8 cellular contexts compared by ENCODE assay signal in the genomic region with DNA sequence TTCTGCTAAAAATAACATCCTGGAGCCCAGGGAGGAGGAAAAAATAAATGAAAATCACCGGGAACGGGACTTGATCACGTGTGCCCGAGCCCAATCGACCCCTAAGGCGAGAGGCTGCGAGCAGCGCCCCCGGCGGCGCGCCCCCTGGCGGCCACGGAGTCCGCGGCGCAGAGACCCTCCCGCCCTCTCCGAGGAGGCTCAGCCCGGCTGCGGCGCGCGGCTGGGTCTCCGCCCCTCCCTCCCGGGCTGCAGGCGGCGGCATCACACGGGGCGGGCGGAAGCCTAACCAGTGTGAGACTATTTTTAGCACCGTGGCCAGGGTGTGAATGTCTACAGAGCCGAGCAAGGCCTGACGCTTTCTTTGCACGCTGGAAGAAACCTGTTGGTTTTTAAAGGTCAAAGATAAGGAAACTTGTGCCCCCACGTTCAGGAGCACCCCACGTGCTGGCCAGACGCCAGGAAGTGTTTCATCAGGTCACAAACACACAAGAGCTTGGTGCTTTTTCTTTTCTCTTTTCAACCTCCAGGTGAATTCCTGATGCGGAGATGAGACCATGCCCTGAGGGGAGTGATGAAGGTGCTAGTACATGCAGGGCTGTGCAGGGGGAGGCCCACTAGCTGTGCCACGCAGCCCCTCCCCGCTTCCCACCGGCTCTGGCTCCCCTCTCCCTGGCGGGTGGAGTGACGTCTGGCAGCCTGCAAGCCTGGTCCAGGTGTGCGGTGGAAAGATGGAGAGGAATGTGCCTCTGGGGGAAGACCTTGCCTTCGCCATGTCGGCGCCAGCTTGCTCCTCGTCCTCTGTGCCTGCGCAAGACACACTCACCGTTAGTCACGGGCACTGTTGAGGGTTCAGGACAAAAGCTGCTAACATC. TPM values are rescaled to one million over a fixed set of nuclear protein-coding genes. Genes with fewer than 3 reads are reported as not detected.
DNase-seq lines count a peak whose midpoint lies in the region; ATAC-seq and TF ChIP-seq lines count a peak whose summit lies in the region.

No MANE protein-coding gene starts in this region.

- no peak for TF ChIP-seq POLR2A in prostate gland (IDR thresholded peaks at IDR 0.05)

- H3K4me1 ChIP-seq in adipocyte (ENCODE audit: control insufficient read depth, insufficient read depth, low read length) (peaks cover 4% of the 10 kb centered on the region), heart right ventricle (peaks cover 6 to 38% (median 14%) of the 10 kb centered on the region in 9 donors), prostate gland (replicated peaks) (peaks cover 4% of the 10 kb centered on the region)

- H3K9me3 ChIP-seq in adipocyte (ENCODE audit: control insufficient read depth, low read length) = no peaks in the 10 kb centered on the region
- H3K9me3 ChIP-seq in heart right ventricle = no peaks in the 10 kb centered on the region
- H3K9me3 ChIP-seq in prostate gland = no peaks in the 10 kb centered on the region

- H3K27me3 ChIP-seq in adipocyte (replicated peaks; ENCODE audit: control insufficient read depth, insufficient read depth, low read length) (no peaks in the 10 kb centered on the region), heart right ventricle (no peaks in the 10 kb centered on the region), prostate gland (replicated peaks; ENCODE audit: insufficient read depth) (no peaks in the 10 kb centered on the region)

- H3K27ac ChIP-seq in heart right ventricle (peak overlapping the region in 3 of 10 donors; percentile 17 to 58 (median 48)), prostate gland (no peak overlapping the region)

- peak overlapping the region; percentile 42 for H3K9ac ChIP-seq in adipocyte (ENCODE audit: low read length)

- in situ Hi-C loops in GM13977 (cut with MboI; ENCODE audit: low pct_unique_long_range_greater_than_20kb, low sequenced_read_pairs, unreplicated experiment) = no loop called here

- WGBS in heart right ventricle, 2 donors = 18 to 21% methylated on average over 52 of the region's 52 CpGs
- 11% methylated on average over 52 of the region's 52 CpGs for WGBS in prostate gland

- intact Hi-C loops in heart right ventricle (cut with DNase I) (loop anchor here in 5 of 10 donors (1.0 to 10.0 kb wide), 6 partner anchors 34 to 148 kb away; partner anchors contain the start of gene DNMT3A (in 1 of the 5)), prostate gland (cut with DNase I) (no loop called here)

- TF ChIP-seq CTCF in GM13977 (IDR thresholded peaks at IDR 0.05; ENCODE audit: extremely low read depth, insufficient read depth, missing control alignments) = peak; percentile 94
- peak; percentile 90 to 99 (median 97) for TF ChIP-seq CTCF in heart right ventricle (IDR thresholded peaks at IDR 0.05)
- peak; percentile 90 to 94 (median 91) for TF ChIP-seq CTCF in prostate gland (IDR thresholded peaks at IDR 0.05)

- DNase-seq in GM13977 (ENCODE audit: low spot score) (peak; percentile 94), NCI-H1417 treated with DMSO at 0.1 percent for 48 hours (lab: John Stamatoyannopoulos, UW) (peak; percentile 60), SW 1271 (lab: John Stamatoyannopoulos, UW) (peak; percentile 56 to 76), adipocyte (ENCODE audit: low read depth) (peak; percentile 92), heart right ventricle (peak; percentile 83 to 88), prostate gland (ENCODE audit: low spot score) (peak; percentile 76), ureter (ENCODE audit: low spot score) (peak; percentile 85)

- H3K36me3 ChIP-seq in adipocyte (ENCODE audit: control insufficient read depth, insufficient read depth, low read length, severe bottlenecking) (no peaks in the 10 kb centered on the region), heart right ventricle (no peaks in the 10 kb centered on the region), prostate gland (no peaks in the 10 kb centered on the region)

- H3K4me3 ChIP-seq in adipocyte (ENCODE audit: low read length) = peak overlapping the region; percentile 71
- peak overlapping the region in 9 of 10 donors; percentile 7 to 44 (median 30) for H3K4me3 ChIP-seq in heart right ventricle
- peak overlapping the region; percentile 9 to 13 for H3K4me3 ChIP-seq in prostate gland

- ATAC-seq in HG02852 (IDR thresholded peaks at IDR 0.05; ENCODE audit: unreplicated experiment) = peak; percentile 95
- peak; percentile 95 to 99 (median 98) for ATAC-seq in heart right ventricle

RNA-seq across cellular contexts. Expression of gene DNMT3A, which starts 35.3 kb away (rescaled TPM):
- total RNA-seq in heart right ventricle = 10 to 100 TPM; 14.8 to 23.7 (median 19.4) TPM
- polyA plus RNA-seq in heart right ventricle = 10 to 100 TPM in 1 of 2 donors, 1 to 10 TPM in 1; 4.7 to 10.3 TPM
- 10 to 100 TPM in 1 of 2 donors, 1 to 10 TPM in 1; 8.7 to 28.2 TPM for total RNA-seq in prostate gland
- total RNA-seq in ureter = 40.1 TPM

Comparison
In these comparisons a context has a peak if more than half of its experiments do, and no peak if none do; other contexts are left out.
1. H3K4me3 ChIP-seq: peak in every context shown above with its lines; median percentile 71 in adipocyte; 30 in heart right ventricle; 11 in prostate gland.